In genomic region chr6:4776493-4776966, GRCh38 we compare ENCODE assay signal across 1 cellular context.
A peak's percentile ranks its signal among the peaks of the same experiment; 100 is the strongest.
TF ChIP-seq lines count a peak whose summit lies in the region.

No MANE protein-coding gene starts in this region.

TF ChIP-seq in HepG2, 621 proteins besides CTCF, POLR2A, EP300 and RAD21 (continued from another document and continues in another):
- TF ChIP-seq HNRNPLL (IDR thresholded peaks at IDR 0.05; ENCODE audit: low read depth, low read length, poor library complexity, severe bottlenecking): peak; percentile 79
- TF ChIP-seq HOXA5 (CRISPR knock-in tag; IDR thresholded peaks at IDR 0.05): no peak
- 0 out of 2 replicates have a peak, but pooled peaks have one; percentile 7 for TF ChIP-seq PHF8 (CRISPR knock-in tag; IDR thresholded peaks at IDR 0.05)
- TF ChIP-seq SYNCRIP (IDR thresholded peaks at IDR 0.05; ENCODE audit: insufficient read depth, low read depth, low read length): no peak
- no peak for TF ChIP-seq FOXK1 (CRISPR knock-in tag; IDR thresholded peaks at IDR 0.05; ENCODE audit: borderline replicate concordance, low read depth)
- no peak for TF ChIP-seq KLF9 (CRISPR knock-in tag; IDR thresholded peaks at IDR 0.05; ENCODE audit: low read depth)
- TF ChIP-seq KAT2B (IDR thresholded peaks at IDR 0.05; ENCODE audit: borderline replicate concordance, low read depth, low read length): no peak
- no peak for TF ChIP-seq CCAR2 (optimal IDR thresholded peaks at IDR 0.05; ENCODE audit: low read depth, low read length)
- TF ChIP-seq CEBPZ (IDR thresholded peaks at IDR 0.05; ENCODE audit: low read length): no peak
- no peak for TF ChIP-seq ZNF468 (CRISPR knock-in tag; IDR thresholded peaks at IDR 0.05)
- no peak for TF ChIP-seq DNMT3B (CRISPR knock-in tag; conservative IDR thresholded peaks at IDR 0.05)
- no peak for TF ChIP-seq ZNF280D (CRISPR knock-in tag; IDR thresholded peaks at IDR 0.05)
- no peak for TF ChIP-seq ESRRA (CRISPR knock-in tag; IDR thresholded peaks at IDR 0.05; ENCODE audit: low read depth)
- TF ChIP-seq ZNF839 (CRISPR knock-in tag; IDR thresholded peaks at IDR 0.05; ENCODE audit: borderline replicate concordance): no peak
- TF ChIP-seq ZNF784 (CRISPR knock-in tag; IDR thresholded peaks at IDR 0.05; ENCODE audit: borderline replicate concordance): no peak
- TF ChIP-seq KMT2A (CRISPR knock-in tag; IDR thresholded peaks at IDR 0.05): peak; percentile 37; the same call in 1 of the 2 replicates
- no peak for TF ChIP-seq CENPX (CRISPR knock-in tag; IDR thresholded peaks at IDR 0.05)
- no peak for TF ChIP-seq ZBTB20 (CRISPR knock-in tag; IDR thresholded peaks at IDR 0.05; ENCODE audit: borderline replicate concordance, low read depth)
- TF ChIP-seq TRIM24 (CRISPR knock-in tag; IDR thresholded peaks at IDR 0.05): no peak
- TF ChIP-seq NR2F1 (CRISPR knock-in tag; IDR thresholded peaks at IDR 0.05): no peak
- no peak for TF ChIP-seq ZNF788 (CRISPR knock-in tag; IDR thresholded peaks at IDR 0.05; ENCODE audit: borderline replicate concordance)
- TF ChIP-seq ZFP37 (CRISPR knock-in tag; IDR thresholded peaks at IDR 0.05; ENCODE audit: borderline replicate concordance): no peak
- TF ChIP-seq NFE2 (CRISPR knock-in tag; IDR thresholded peaks at IDR 0.05): no peak
- TF ChIP-seq KDM1A (CRISPR knock-in tag; IDR thresholded peaks at IDR 0.05): no peak
- TF ChIP-seq ARNT (IDR thresholded peaks at IDR 0.05): no peak
- no peak for TF ChIP-seq TOE1 (CRISPR knock-in tag; IDR thresholded peaks at IDR 0.05)
- TF ChIP-seq ERF (CRISPR knock-in tag; IDR thresholded peaks at IDR 0.05): no peak
- no peak for TF ChIP-seq SP4 (CRISPR knock-in tag; IDR thresholded peaks at IDR 0.05)
- TF ChIP-seq THAP11 (CRISPR knock-in tag; IDR thresholded peaks at IDR 0.05): 0 out of 2 replicates have a peak, but pooled peaks have one; percentile 7
- no peak for TF ChIP-seq SP140L (CRISPR knock-in tag; IDR thresholded peaks at IDR 0.05; ENCODE audit: borderline replicate concordance)
- no peak for TF ChIP-seq SNAI1 (CRISPR knock-in tag; IDR thresholded peaks at IDR 0.05; ENCODE audit: borderline replicate concordance)
- no peak for TF ChIP-seq PBX3 (CRISPR knock-in tag; IDR thresholded peaks at IDR 0.05; ENCODE audit: borderline replicate concordance)
- no peak for TF ChIP-seq KLF15 (CRISPR knock-in tag; IDR thresholded peaks at IDR 0.05; ENCODE audit: borderline replicate concordance)
- TF ChIP-seq GATA4 (IDR thresholded peaks at IDR 0.05; ENCODE audit: borderline replicate concordance, low read depth): no peak
- no peak for TF ChIP-seq BCL3 (CRISPR knock-in tag; IDR thresholded peaks at IDR 0.05)
- TF ChIP-seq ZNF772 (CRISPR knock-in tag; IDR thresholded peaks at IDR 0.05): no peak
- no peak for TF ChIP-seq ZNF367 (CRISPR knock-in tag; IDR thresholded peaks at IDR 0.05; ENCODE audit: borderline replicate concordance)
- TF ChIP-seq ZNF597 (CRISPR knock-in tag; IDR thresholded peaks at IDR 0.05): no peak
- TF ChIP-seq ATAD3A (CRISPR knock-in tag; IDR thresholded peaks at IDR 0.05): no peak
- no peak for TF ChIP-seq ZZZ3 (CRISPR knock-in tag; IDR thresholded peaks at IDR 0.05; ENCODE audit: borderline replicate concordance)
- 0 out of 2 replicates have a peak, but pooled peaks have one; percentile 7 for TF ChIP-seq ZSCAN25 (CRISPR knock-in tag; IDR thresholded peaks at IDR 0.05)
- TF ChIP-seq ZNF142 (CRISPR knock-in tag; IDR thresholded peaks at IDR 0.05): no peak
- no peak for TF ChIP-seq KDM5B (CRISPR knock-in tag; IDR thresholded peaks at IDR 0.05; ENCODE audit: borderline replicate concordance)
- 0 out of 2 replicates have a peak, but pooled peaks have one; percentile 45 for TF ChIP-seq HES4 (CRISPR knock-in tag; IDR thresholded peaks at IDR 0.05; ENCODE audit: borderline replicate concordance)
- no peak for TF ChIP-seq HIVEP1 (CRISPR knock-in tag; IDR thresholded peaks at IDR 0.05)
- no peak; the same call in 1 of the 2 replicates for TF ChIP-seq ZSCAN21 (CRISPR knock-in tag; IDR thresholded peaks at IDR 0.05; ENCODE audit: borderline replicate concordance)
- no peak for TF ChIP-seq ELK4 (CRISPR knock-in tag; IDR thresholded peaks at IDR 0.05; ENCODE audit: borderline replicate concordance)
- TF ChIP-seq ATF3 (CRISPR knock-in tag; IDR thresholded peaks at IDR 0.05): no peak
- no peak for TF ChIP-seq ZNF263 (CRISPR knock-in tag; IDR thresholded peaks at IDR 0.05)
- no peak for TF ChIP-seq PRMT3 (CRISPR knock-in tag; IDR thresholded peaks at IDR 0.05; ENCODE audit: borderline replicate concordance, low read depth)
- no peak for TF ChIP-seq ZSCAN31 (CRISPR knock-in tag; IDR thresholded peaks at IDR 0.05; ENCODE audit: low read depth)
